Comparison of ENCODE assay signal across 9 cellular contexts in the genomic region with DNA sequence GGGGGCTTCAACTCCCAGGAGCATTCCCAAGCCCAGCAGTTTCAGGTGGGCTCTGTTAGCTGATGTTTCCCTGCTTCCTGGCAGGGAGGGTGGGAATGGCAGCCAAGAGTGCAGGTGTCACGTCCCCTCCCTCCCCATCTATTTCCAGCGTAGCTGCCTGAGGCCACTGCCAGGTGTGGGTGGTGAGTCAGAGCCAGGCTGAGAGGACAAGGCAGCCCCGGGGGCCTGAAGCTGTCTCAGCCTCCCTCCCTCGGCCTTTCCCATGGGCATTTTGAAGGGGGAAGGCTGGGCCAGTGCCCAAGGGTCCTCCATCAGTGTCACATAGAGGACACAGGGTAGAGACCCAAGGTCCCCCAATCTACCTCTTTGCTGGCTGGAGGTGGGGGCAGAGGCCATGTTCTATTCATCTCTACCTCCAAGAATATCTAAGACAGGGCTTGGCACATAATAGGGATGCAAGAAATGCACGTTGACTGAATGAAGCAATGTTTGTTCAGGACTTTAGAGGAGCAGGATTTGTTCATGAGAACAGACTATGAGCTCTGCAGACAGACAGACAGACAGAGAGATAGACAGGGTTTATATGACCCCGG. TPM values are rescaled to one million over a fixed set of nuclear protein-coding genes. Genes with fewer than 3 reads are reported as not detected.
DNase-seq lines count a peak whose midpoint lies in the region; ATAC-seq and TF ChIP-seq lines count a peak whose summit lies in the region.
"Had no signal": no experiment of that assay in that cellular context is flagged by ENCODE, and none has a peak within 500 bp of the region (broad histone marks: within the 10 kb centered on the region; RNA-seq: fewer than 3 reads in every experiment).

No MANE protein-coding gene starts in this region.

- no peak overlapping the region for H3K27ac Mint-ChIP-seq in activated CD4-positive, alpha-beta memory T cell treated with anti-CD3 and anti-CD28 coated beads for 36 hours
- H3K27ac Mint-ChIP-seq in activated CD4-positive, alpha-beta memory T cell treated with anti-CD3 and anti-CD28 coated beads, Interleukin-2, amount 10 ng/mL, durations not matched to agents 7 days and 5 days = no peak overlapping the region
- H3K27ac Mint-ChIP-seq in endodermal cell (no peak overlapping the region), glutamatergic neuron (ENCODE audit: unreplicated experiment) (no peak overlapping the region)
- peak overlapping the region; percentile 94 for H3K27ac Mint-ChIP-seq in stimulated activated naive CD8-positive, alpha-beta T cell treated with anti-CD3 and anti-CD28 coated beads, Interleukin-15, Interleukin-2, amounts not matched to agents 100 ng/mL and 50 ng/mL, for 24 hours

- H3K9me3 ChIP-seq in endodermal cell (ENCODE audit: control insufficient read depth, low read length) = no peaks in the 10 kb centered on the region

- no peaks in the 10 kb centered on the region for H3K27me3 Mint-ChIP-seq in activated CD4-positive, alpha-beta memory T cell treated with anti-CD3 and anti-CD28 coated beads for 36 hours
- no peaks in the 10 kb centered on the region for H3K27me3 Mint-ChIP-seq in activated CD4-positive, alpha-beta memory T cell treated with anti-CD3 and anti-CD28 coated beads, Interleukin-2, amount 10 ng/mL, durations not matched to agents 7 days and 5 days
- H3K27me3 Mint-ChIP-seq in endodermal cell (ENCODE audit: insufficient read depth) = no peaks in the 10 kb centered on the region
- H3K27me3 Mint-ChIP-seq in stimulated activated naive CD8-positive, alpha-beta T cell treated with anti-CD3 and anti-CD28 coated beads, Interleukin-15, Interleukin-2, amounts not matched to agents 100 ng/mL and 50 ng/mL, for 24 hours = no peaks in the 10 kb centered on the region
- peaks cover 3% of the 10 kb centered on the region for H3K27me3 Mint-ChIP-seq in glutamatergic neuron (ENCODE audit: unreplicated experiment)

- 79 to 82% methylated on average over 5 to 6 of the region's 6 CpGs for WGBS in endodermal cell (ENCODE audit: insufficient coverage in 1 of 2, insufficient read length in 1 of 2), 2 experiments

- ATAC-seq in GM19023 (IDR thresholded peaks at IDR 0.05; ENCODE audit: unreplicated experiment) (no peak), HG02798 (IDR thresholded peaks at IDR 0.05; ENCODE audit: poor library complexity, unreplicated experiment) (no peak)

- CTCF ChIA-PET in activated CD4-positive, alpha-beta memory T cell treated with anti-CD3 and anti-CD28 coated beads for 36 hours (lab: Charles Lee) = interaction anchor here (0.6 to 1.5 kb wide), 5 partner anchors 14 to 96 kb away, joined by 3 to 5 read pairs (median 3); no protein-coding TSS in a partner anchor
- CTCF ChIA-PET in activated CD4-positive, alpha-beta memory T cell treated with anti-CD3 and anti-CD28 coated beads, Interleukin-2, amount 10 ng/mL, durations not matched to agents 7 days and 5 days (lab: Charles Lee) = interaction anchor here (3.4 kb wide), 1 partner anchor 41 kb away, joined by 22 read pairs; no protein-coding TSS in a partner anchor

- H3K4me3 ChIP-seq in endodermal cell (ENCODE audit: low read length) = no peak overlapping the region

- no peak overlapping the region for H3K27ac ChIP-seq in endodermal cell (ENCODE audit: low read depth, low read length)

- H3K4me1 Mint-ChIP-seq in activated CD4-positive, alpha-beta memory T cell treated with anti-CD3 and anti-CD28 coated beads for 36 hours (ENCODE audit: low read depth) = peaks cover 68% of the 10 kb centered on the region
- peaks cover 44% of the 10 kb centered on the region for H3K4me1 Mint-ChIP-seq in activated CD4-positive, alpha-beta memory T cell treated with anti-CD3 and anti-CD28 coated beads, Interleukin-2, amount 10 ng/mL, durations not matched to agents 7 days and 5 days
- H3K4me1 Mint-ChIP-seq in endodermal cell = peaks cover 65% of the 10 kb centered on the region
- H3K4me1 Mint-ChIP-seq in stimulated activated naive CD8-positive, alpha-beta T cell treated with anti-CD3 and anti-CD28 coated beads, Interleukin-15, Interleukin-2, amounts not matched to agents 100 ng/mL and 50 ng/mL, for 24 hours (ENCODE audit: low read depth) = peaks cover 94% of the 10 kb centered on the region
- H3K4me1 Mint-ChIP-seq in glutamatergic neuron (ENCODE audit: low read depth, unreplicated experiment) = peaks cover 32% of the 10 kb centered on the region

- no peaks in the 10 kb centered on the region for H3K27me3 ChIP-seq in endodermal cell (ENCODE audit: control insufficient read depth, insufficient read depth, low read length, poor library complexity, severe bottlenecking)

- POLR2A ChIA-PET in activated CD4-positive, alpha-beta memory T cell treated with anti-CD3 and anti-CD28 coated beads for 36 hours (lab: Charles Lee) = no interaction called here
- POLR2A ChIA-PET in activated CD4-positive, alpha-beta memory T cell treated with anti-CD3 and anti-CD28 coated beads, Interleukin-2, amount 10 ng/mL, durations not matched to agents 7 days and 5 days (lab: Charles Lee) = no interaction called here

- no peaks in the 10 kb centered on the region for H3K36me3 ChIP-seq in endodermal cell (ENCODE audit: control insufficient read depth, insufficient read depth, low read length)

- no peaks in the 10 kb centered on the region for H3K9me3 Mint-ChIP-seq in activated CD4-positive, alpha-beta memory T cell treated with anti-CD3 and anti-CD28 coated beads for 36 hours
- no peaks in the 10 kb centered on the region for H3K9me3 Mint-ChIP-seq in activated CD4-positive, alpha-beta memory T cell treated with anti-CD3 and anti-CD28 coated beads, Interleukin-2, amount 10 ng/mL, durations not matched to agents 7 days and 5 days
- no peaks in the 10 kb centered on the region for H3K9me3 Mint-ChIP-seq in endodermal cell
- no peaks in the 10 kb centered on the region for H3K9me3 Mint-ChIP-seq in stimulated activated naive CD8-positive, alpha-beta T cell treated with anti-CD3 and anti-CD28 coated beads, Interleukin-15, Interleukin-2, amounts not matched to agents 100 ng/mL and 50 ng/mL, for 24 hours
- H3K9me3 Mint-ChIP-seq in glutamatergic neuron (ENCODE audit: unreplicated experiment) = peaks cover 13% of the 10 kb centered on the region

- peaks cover 25% of the 10 kb centered on the region for H3K4me1 ChIP-seq in endodermal cell (ENCODE audit: control insufficient read depth, insufficient read depth, low read length)

- peak; percentile 39 for DNase-seq in activated CD4-positive, alpha-beta memory T cell treated with anti-CD3 and anti-CD28 coated beads for 36 hours
- DNase-seq in activated CD4-positive, alpha-beta memory T cell treated with anti-CD3 and anti-CD28 coated beads, Interleukin-2, amount 10 ng/mL, durations not matched to agents 7 days and 5 days = no peak
- DNase-seq in NCI-H2171 treated with DMSO at 0.1 percent for 48 hours (lab: John Stamatoyannopoulos, UW) = peak; percentile 69
- peak; percentile 69 for DNase-seq in endodermal cell
- no peak for DNase-seq in glutamatergic neuron
- DNase-seq: activated CD8-positive, alpha-beta memory T cell treated with anti-CD3 and anti-CD28 coated beads for 24 hours had no signal

- intact Hi-C loops in activated CD4-positive, alpha-beta memory T cell treated with anti-CD3 and anti-CD28 coated beads for 36 hours (cut with micrococcal nuclease) = loop anchor here (1.0 to 2.0 kb wide), 2 partner anchors 8 to 41 kb away; no protein-coding TSS in a partner anchor

- H3K4me3 Mint-ChIP-seq in activated CD4-positive, alpha-beta memory T cell treated with anti-CD3 and anti-CD28 coated beads for 36 hours = no peak overlapping the region
- no peak overlapping the region for H3K4me3 Mint-ChIP-seq in activated CD4-positive, alpha-beta memory T cell treated with anti-CD3 and anti-CD28 coated beads, Interleukin-2, amount 10 ng/mL, durations not matched to agents 7 days and 5 days
- H3K4me3 Mint-ChIP-seq in endodermal cell = no peak overlapping the region
- H3K4me3 Mint-ChIP-seq in stimulated activated naive CD8-positive, alpha-beta T cell treated with anti-CD3 and anti-CD28 coated beads, Interleukin-15, Interleukin-2, amounts not matched to agents 100 ng/mL and 50 ng/mL, for 24 hours = no peak overlapping the region
- no peak overlapping the region for H3K4me3 Mint-ChIP-seq in glutamatergic neuron (ENCODE audit: unreplicated experiment)

- TF ChIP-seq CTCF in endodermal cell (conservative IDR thresholded peaks at IDR 0.05) (no peak), glutamatergic neuron (IDR thresholded peaks at IDR 0.05; ENCODE audit: partially characterized antibody, unreplicated experiment) (no peak)

- H3K9ac ChIP-seq in endodermal cell (ENCODE audit: extremely low read depth, low read length, poor library complexity, severe bottlenecking) = no peak overlapping the region

- H3K36me3 Mint-ChIP-seq in activated CD4-positive, alpha-beta memory T cell treated with anti-CD3 and anti-CD28 coated beads for 36 hours = no peaks in the 10 kb centered on the region
- H3K36me3 Mint-ChIP-seq in activated CD4-positive, alpha-beta memory T cell treated with anti-CD3 and anti-CD28 coated beads, Interleukin-2, amount 10 ng/mL, durations not matched to agents 7 days and 5 days (ENCODE audit: low read depth) = no peaks in the 10 kb centered on the region
- H3K36me3 Mint-ChIP-seq in endodermal cell (ENCODE audit: low read depth) (no peaks in the 10 kb centered on the region), glutamatergic neuron (ENCODE audit: unreplicated experiment) (no peaks in the 10 kb centered on the region)
- H3K36me3 Mint-ChIP-seq in stimulated activated naive CD8-positive, alpha-beta T cell treated with anti-CD3 and anti-CD28 coated beads, Interleukin-15, Interleukin-2, amounts not matched to agents 100 ng/mL and 50 ng/mL, for 24 hours (ENCODE audit: low read depth) = no peaks in the 10 kb centered on the region

RNA-seq across cellular contexts. Expression of a gene that starts 34.4 kb away (rescaled TPM):
- 10 to 100 TPM; 35.9 to 36.2 TPM for total RNA-seq in activated CD4-positive, alpha-beta memory T cell treated with anti-CD3 and anti-CD28 coated beads for 36 hours
- 10 to 100 TPM; 14.7 to 14.8 TPM for total RNA-seq in activated CD4-positive, alpha-beta memory T cell treated with anti-CD3 and anti-CD28 coated beads, Interleukin-2, amount 10 ng/mL, durations not matched to agents 7 days and 5 days
- total RNA-seq in endodermal cell = 100 to 1,000 TPM; 281 to 338 TPM
- polyA plus RNA-seq in endodermal cell (2013, experiment 1 of 2) = 319 TPM
- polyA plus RNA-seq in endodermal cell (2013, experiment 2 of 2) = 289 TPM
- 10.9 TPM for total RNA-seq in glutamatergic neuron (ENCODE audit: unreplicated experiment)

Comparison
In these comparisons a context has a peak if more than half of its experiments do, and no peak if none do; other contexts are left out.
1. DNase-seq: peak in activated CD4-positive, alpha-beta memory T cell treated with anti-CD3 and anti-CD28 coated beads for 36 hours (single experiment), NCI-H2171 treated with DMSO at 0.1 percent for 48 hours (single experiment) and endodermal cell (single experiment); none in activated CD4-positive, alpha-beta memory T cell treated with anti-CD3 and anti-CD28 coated beads, Interleukin-2, amount 10 ng/mL, durations not matched to agents 7 days and 5 days (single experiment) and glutamatergic neuron (single experiment).
2. RNA of a gene that starts 34.4 kb away (total RNA-seq): 281 to 338 TPM in endodermal cell; 35.9 to 36.2 TPM in activated CD4-positive, alpha-beta memory T cell treated with anti-CD3 and anti-CD28 coated beads for 36 hours, 14.7 to 14.8 TPM in activated CD4-positive, alpha-beta memory T cell treated with anti-CD3 and anti-CD28 coated beads, Interleukin-2, amount 10 ng/mL, durations not matched to agents 7 days and 5 days and 10.9 TPM in glutamatergic neuron (single experiment); every median in the first group is over 4 times any median in the second.